In genomic region chr16:525520-526180, GRCh38 we compare ENCODE assay signal across 8 cellular contexts. TPM values are rescaled to one million over a fixed set of nuclear protein-coding genes. Genes with fewer than 3 reads are reported as not detected.
DNase-seq lines count a peak whose midpoint lies in the region; ATAC-seq and TF ChIP-seq lines count a peak whose summit lies in the region.

No MANE protein-coding gene starts in this region.

- H3K9me3 ChIP-seq in Loucy (ENCODE audit: insufficient read depth, low read depth, low read length) (no peaks in the 10 kb centered on the region), parathyroid adenoma (ENCODE audit: control insufficient read depth, low read length) (no peaks in the 10 kb centered on the region), uterus (no peaks in the 10 kb centered on the region)

- no peaks in the 10 kb centered on the region for H3F3A ChIP-seq in Loucy (ENCODE audit: low read depth)

- peaks cover 9% of the 10 kb centered on the region for H4K20me1 ChIP-seq in Loucy (ENCODE audit: insufficient read depth, low read length, poor library complexity, severe bottlenecking)

- H3K9ac ChIP-seq in Loucy (ENCODE audit: low read depth, low read length, poor library complexity, severe bottlenecking) (peak overlapping the region; percentile 85), parathyroid adenoma (no peak overlapping the region)

- H3K79me2 ChIP-seq in Loucy (ENCODE audit: insufficient read depth, low read length) = peaks cover 29% of the 10 kb centered on the region
- peaks cover 26% of the 10 kb centered on the region for H3K79me2 ChIP-seq in parathyroid adenoma

- ATAC-seq in HG02885 (IDR thresholded peaks at IDR 0.05; ENCODE audit: poor library complexity, unreplicated experiment) (no peak), GM21737 (IDR thresholded peaks at IDR 0.05; ENCODE audit: unreplicated experiment) (no peak)

- DNase-seq in EL (peak; percentile 93), epithelial cell of proximal tubule (ENCODE audit: low read depth) (peak; percentile 91), uterus (no peak)
- peak; percentile 50 to 57 (median 54) for DNase-seq in activated CD8-positive, alpha-beta memory T cell treated with anti-CD3 and anti-CD28 coated beads for 48 hours (ENCODE audit: low read depth in 2 of 3, low spot score in 2 of 3)

- intact Hi-C loops in uterus (cut with DNase I; ENCODE audit: low total_unique reads) = no loop called here

- H3K9me2 ChIP-seq in Loucy (replicated peaks; ENCODE audit: low read depth, low read length) = no peaks in the 10 kb centered on the region

- TF ChIP-seq CTCF in Loucy (conservative IDR thresholded peaks at IDR 0.05; ENCODE audit: low read length) (no peak), epithelial cell of proximal tubule (conservative IDR thresholded peaks at IDR 0.05; ENCODE audit: low read depth, low read length) (no peak), parathyroid adenoma (IDR thresholded peaks at IDR 0.05) (no peak), uterus (IDR thresholded peaks at IDR 0.05) (no peak)

- H3K27ac ChIP-seq in parathyroid adenoma = peak overlapping the region; percentile 98
- peak overlapping the region; percentile 98 to 99 for H3K27ac ChIP-seq in uterus

- H2AFZ ChIP-seq in Loucy (ENCODE audit: low read length) = no peak overlapping the region
- no peak overlapping the region for H2AFZ ChIP-seq in parathyroid adenoma

- H3K4me3 ChIP-seq in Loucy (ENCODE audit: low read length, poor library complexity, severe bottlenecking) = peak overlapping the region; percentile 82
- H3K4me3 ChIP-seq in epithelial cell of proximal tubule (ENCODE audit: low read depth, low read length) = peak overlapping the region; percentile 66
- no peak overlapping the region for H3K4me3 ChIP-seq in parathyroid adenoma (ENCODE audit: low read depth, low read length)
- peak overlapping the region; percentile 72 to 80 for H3K4me3 ChIP-seq in uterus

- TF ChIP-seq POLR2A in uterus (IDR thresholded peaks at IDR 0.05) = no peak

- H3K36me3 ChIP-seq in Loucy (ENCODE audit: insufficient read depth, low read length) (no peaks in the 10 kb centered on the region), parathyroid adenoma (ENCODE audit: control insufficient read depth, insufficient read depth, low read length) (no peaks in the 10 kb centered on the region), uterus (no peaks in the 10 kb centered on the region)

- peak overlapping the region; percentile 82 for H3K4me2 ChIP-seq in Loucy (ENCODE audit: low read depth, low read length, poor library complexity, severe bottlenecking)
- peak overlapping the region; percentile 97 for H3K4me2 ChIP-seq in parathyroid adenoma (ENCODE audit: low read length)

- H3K27me3 ChIP-seq in Loucy (ENCODE audit: insufficient read depth, low read length, poor library complexity, severe bottlenecking) = no peaks in the 10 kb centered on the region
- H3K27me3 ChIP-seq in parathyroid adenoma (ENCODE audit: control insufficient read depth, insufficient read depth, low read length) = no peaks in the 10 kb centered on the region
- H3K27me3 ChIP-seq in uterus = no peaks in the 10 kb centered on the region

- H3K4me1 ChIP-seq in Loucy (ENCODE audit: insufficient read depth, low read length, poor library complexity, severe bottlenecking) (peaks cover 8% of the 10 kb centered on the region), parathyroid adenoma (peaks cover 20% of the 10 kb centered on the region), uterus (peaks cover 3 to 26% of the 10 kb centered on the region in 2 donors)

RNA-seq across cellular contexts. Expression of gene CAPN15, which starts 1.9 kb away (rescaled TPM):
- total RNA-seq in epithelial cell of proximal tubule (54.4 and 75.1 TPM in 2 replicates), uterus (10 to 100 TPM in 3 of 4 donors, 1 to 10 TPM in 1; 7.9 to 37.3 (median 19.3) TPM)

RNA-seq across cellular contexts. Expression of gene PRR35, which starts 34.5 kb away (rescaled TPM):
- not detected in 2 replicates for total RNA-seq in epithelial cell of proximal tubule
- total RNA-seq in uterus = not detected

RNA-seq across cellular contexts. Expression of gene NHLRC4, which starts 41.2 kb away (rescaled TPM):
- total RNA-seq in epithelial cell of proximal tubule (0.35 and 0.51 TPM in 2 replicates), uterus (1 to 10 TPM; 1.2 to 7.5 (median 1.5) TPM)

RNA-seq across cellular contexts. Expression of gene PIGQ, which starts 44.1 kb away (rescaled TPM):
- total RNA-seq in epithelial cell of proximal tubule (45.3 and 60.9 TPM in 2 replicates), uterus (10 to 100 TPM in 3 of 4 donors, 1 to 10 TPM in 1; 10.0 to 56.9 (median 30.7) TPM)

Comparison
In these comparisons a context has a peak if more than half of its experiments do, and no peak if none do; other contexts are left out.
1. DNase-seq: peak in EL (single experiment), activated CD8-positive, alpha-beta memory T cell treated with anti-CD3 and anti-CD28 coated beads for 48 hours (3 of 3) and epithelial cell of proximal tubule (single experiment); none in uterus (0 of 2).